12 cellular contexts compared by ENCODE assay signal in the genomic region with DNA sequence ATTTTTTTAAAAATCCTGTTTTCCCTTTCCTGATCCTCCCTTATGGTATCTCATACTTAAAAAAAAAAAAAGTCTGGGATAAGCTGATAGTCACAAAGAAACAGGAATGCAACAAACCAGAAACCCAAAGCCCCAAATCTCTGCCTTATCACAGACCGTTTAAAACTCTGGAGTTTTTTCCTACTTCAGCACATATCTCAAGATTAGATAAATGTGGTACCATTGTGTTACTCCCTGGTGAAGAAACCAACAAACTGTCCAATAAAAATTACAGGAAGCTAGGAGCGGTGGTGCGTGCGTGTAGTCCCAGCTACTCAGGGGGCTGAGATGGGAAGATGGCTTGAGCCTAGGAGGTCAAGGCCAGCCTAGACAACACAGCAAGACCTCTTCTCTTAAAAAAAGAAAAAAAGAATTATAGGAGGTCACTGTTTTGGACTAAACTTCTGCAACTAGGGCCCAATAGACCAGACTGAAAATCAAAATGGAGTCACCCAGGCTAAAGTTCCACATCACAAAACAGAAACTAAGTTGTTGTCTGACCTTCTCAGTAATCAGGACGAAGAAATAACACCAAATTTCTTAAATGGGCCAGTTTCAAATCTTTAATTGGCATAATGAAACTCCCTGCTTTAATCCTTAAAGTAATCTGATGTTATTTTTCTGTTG. TPM values are rescaled to one million over a fixed set of nuclear protein-coding genes. Genes with fewer than 3 reads are reported as not detected.
DNase-seq lines count a peak whose midpoint lies in the region; ATAC-seq, FAIRE-seq and TF ChIP-seq lines count a peak whose summit lies in the region.
"Had no signal": no experiment of that assay in that cellular context is flagged by ENCODE, and none has a peak within 500 bp of the region (broad histone marks: within the 10 kb centered on the region; RNA-seq: fewer than 3 reads in every experiment).

No MANE protein-coding gene starts in this region.

- H3K4me3 Mint-ChIP-seq in osteocyte (ENCODE audit: unreplicated experiment), result no peak overlapping the region
- H3K4me3 Mint-ChIP-seq in natural killer cell treated with Interleukin-12 subunit alpha and Interleukin-12 subunit beta and Interleukin-15 and Interleukin-18, amount 100 ng/mL, for 72 hours, result no peak overlapping the region

- H3K36me3 Mint-ChIP-seq in osteocyte (ENCODE audit: unreplicated experiment), result no peaks in the 10 kb centered on the region
- no peaks in the 10 kb centered on the region for H3K36me3 Mint-ChIP-seq in natural killer cell treated with Interleukin-12 subunit alpha and Interleukin-12 subunit beta and Interleukin-15 and Interleukin-18, amount 100 ng/mL, for 72 hours

- H3K9me3 ChIP-seq in right cardiac atrium (ENCODE audit: control insufficient read depth, low read length), result no peaks in the 10 kb centered on the region
- no peaks in the 10 kb centered on the region for H3K9me3 ChIP-seq in small intestine (ENCODE audit: control insufficient read depth, low read depth)

- POLR2A ChIA-PET in HEK293T (lab: Yijun Ruan, JAX), result no interaction called here

- CTCF ChIA-PET in HEK293T (lab: Yijun Ruan, JAX), result no interaction called here

- H3K27me3 ChIP-seq in right cardiac atrium (ENCODE audit: control insufficient read depth, insufficient read depth), result no peaks in the 10 kb centered on the region
- H3K27me3 ChIP-seq in small intestine (ENCODE audit: control insufficient read depth in 2 of 2, insufficient read depth in 2 of 2, low read length in 2 of 2), result no peaks in the 10 kb centered on the region

- no peak for FAIRE-seq in small intestine (lab: Jason Lieb, UNC)

- H3K27ac Mint-ChIP-seq in osteocyte (ENCODE audit: unreplicated experiment), result no peak overlapping the region
- peak overlapping the region in 1 of 2 donors; percentile 19 for H3K27ac Mint-ChIP-seq in natural killer cell treated with Interleukin-12 subunit alpha and Interleukin-12 subunit beta and Interleukin-15 and Interleukin-18, amount 100 ng/mL, for 72 hours

- H3K9me3 Mint-ChIP-seq in osteocyte (ENCODE audit: unreplicated experiment), result no peaks in the 10 kb centered on the region
- no peaks in the 10 kb centered on the region for H3K9me3 Mint-ChIP-seq in natural killer cell treated with Interleukin-12 subunit alpha and Interleukin-12 subunit beta and Interleukin-15 and Interleukin-18, amount 100 ng/mL, for 72 hours

- peak overlapping the region; percentile 74 for H3K27ac ChIP-seq in right cardiac atrium (ENCODE audit: low read length)
- H3K27ac ChIP-seq in small intestine (ENCODE audit: low read depth in 1 of 2, low read length in 1 of 2), result peak overlapping the region; percentile 66 to 80

- DNase-seq in HEK293T (ENCODE audit: extremely low spot score) (no peak), right cardiac atrium (no peak), small intestine (peak; percentile 9), HT-29 (ENCODE audit: low spot score) (no peak), KG1 (lab: John Stamatoyannopoulos, UW) (no peak), osteocyte (ENCODE audit: extremely low spot score, unreplicated experiment) (no peak)
- no peak for DNase-seq in natural killer cell treated with Interleukin-12 subunit alpha and Interleukin-12 subunit beta and Interleukin-15 and Interleukin-18, amount 100 ng/mL, for 72 hours (ENCODE audit: low spot score)
- DNase-seq: effector CD4-positive, alpha-beta T cell; NCI-H1436 treated with DMSO at 0.1 percent for 48 hours; stimulated activated CD4-positive, alpha-beta T cell treated with anti-CD3 and anti-CD28 coated beads, Interleukin-2, amount 100 ng/mL, for 48 hours had no signal

- peaks cover 5% of the 10 kb centered on the region for H3K4me1 ChIP-seq in right cardiac atrium (ENCODE audit: control insufficient read depth, insufficient read depth, low read length)
- H3K4me1 ChIP-seq in small intestine (ENCODE audit: control insufficient read depth in 2 of 2, insufficient read depth in 1 of 2, low read depth in 1 of 2, low read length in 1 of 2), result peaks cover 0 to 5% of the 10 kb centered on the region in 2 donors

- WGBS in right cardiac atrium, result 44% methylated on average over 5 of the region's 5 CpGs
- WGBS in small intestine, 3 donors, result 60 to 65% (median 63%) methylated on average over 5 of the region's 5 CpGs

- H3K4me1 Mint-ChIP-seq in osteocyte (ENCODE audit: unreplicated experiment), result peaks cover 5% of the 10 kb centered on the region
- peaks cover 13 to 14% of the 10 kb centered on the region in 2 donors for H3K4me1 Mint-ChIP-seq in natural killer cell treated with Interleukin-12 subunit alpha and Interleukin-12 subunit beta and Interleukin-15 and Interleukin-18, amount 100 ng/mL, for 72 hours (ENCODE audit: low read depth in 2 of 2)

- no peak for TF ChIP-seq CTCF in WI38 (IDR thresholded peaks at IDR 0.05; ENCODE audit: low read depth, low read length)
- no peak for TF ChIP-seq CTCF in osteocyte (IDR thresholded peaks at IDR 0.05)

- peak overlapping the region; percentile 39 for H3K4me3 ChIP-seq in WI38 (ENCODE audit: low read depth, low read length)
- no peak overlapping the region for H3K4me3 ChIP-seq in right cardiac atrium (ENCODE audit: low read length)
- H3K4me3 ChIP-seq in small intestine (ENCODE audit: low read depth in 1 of 2, low read length in 2 of 2), result no peak overlapping the region

- intact Hi-C loops in right cardiac atrium (cut with DNase I), result no loop called here

- peaks cover 12% of the 10 kb centered on the region for H3K27me3 Mint-ChIP-seq in osteocyte (ENCODE audit: unreplicated experiment)
- H3K27me3 Mint-ChIP-seq in natural killer cell treated with Interleukin-12 subunit alpha and Interleukin-12 subunit beta and Interleukin-15 and Interleukin-18, amount 100 ng/mL, for 72 hours, result peaks cover 12 to 14% of the 10 kb centered on the region in 2 donors

- no peaks in the 10 kb centered on the region for H3K36me3 ChIP-seq in small intestine (ENCODE audit: control insufficient read depth in 2 of 2, insufficient read depth in 2 of 2, low read length in 2 of 2)

- peak; percentile 5 to 59 for ATAC-seq in right cardiac atrium
- no peak for ATAC-seq in natural killer cell treated with Interleukin-12 subunit alpha and Interleukin-12 subunit beta and Interleukin-15 and Interleukin-18, amount 100 ng/mL, for 72 hours

TF ChIP-seq in HEK293T, 16 proteins besides CTCF, POLR2A, EP300 and RAD21:
- TF ChIP-seq LEF1 (IDR thresholded peaks at IDR 0.05; ENCODE audit: borderline replicate concordance), result no peak
- 0 out of 2 replicates have a peak, but pooled peaks have one; percentile 7 for TF ChIP-seq ZNF384 (IDR thresholded peaks at IDR 0.05)

RNA-seq across cellular contexts. Expression of gene RBM47, which starts 51.9 kb away (rescaled TPM):
- total RNA-seq in right cardiac atrium (1 to 10 TPM; 3.4 to 8.2 (median 4.8) TPM), osteocyte (0.11 TPM in 1 of 2 replicates, not detected in the other)
- polyA plus RNA-seq in right cardiac atrium (0.97 TPM), small intestine (100 to 1,000 TPM in 1 of 3 donors, 10 to 100 TPM in 2; 49.5 to 111 (median 100.0) TPM)
- 263 and 276 TPM in 2 replicates for total RNA-seq in HT-29 (2014; rRNA removed; shearing (Covaris generic))
- 10 to 100 TPM in 1 of 2 donors, 1 to 10 TPM in 1; 8.5 to 15.4 TPM for total RNA-seq in natural killer cell treated with Interleukin-12 subunit alpha and Interleukin-12 subunit beta and Interleukin-15 and Interleukin-18, amount 100 ng/mL, for 72 hours
- total RNA-seq: lung microvascular endothelial cell had no signal

Comparison
In these comparisons a context has a peak if more than half of its experiments do, and no peak if none do; other contexts are left out.
1. ATAC-seq: peak in right cardiac atrium (2 of 2); none in natural killer cell treated with Interleukin-12 subunit alpha and Interleukin-12 subunit beta and Interleukin-15 and Interleukin-18, amount 100 ng/mL, for 72 hours (0 of 2).
2. RNA of gene RBM47, which starts 51.9 kb away (total RNA-seq): 263 to 276 TPM in HT-29; 8.5 to 15.4 TPM in natural killer cell treated with Interleukin-12 subunit alpha and Interleukin-12 subunit beta and Interleukin-15 and Interleukin-18, amount 100 ng/mL, for 72 hours, 3.4 to 8.2 TPM in right cardiac atrium and 0.11 TPM in osteocyte; every median in the first group is over 10 times any median in the second.